In genomic region chrX:111779582-111779981, GRCh38 we compare ENCODE assay signal across 13 cellular contexts.
"Had no signal": no experiment of that assay in that cellular context is flagged by ENCODE, and none has a peak within 500 bp of the region (broad histone marks: within the 10 kb centered on the region; RNA-seq: fewer than 3 reads in every experiment).

No MANE protein-coding gene starts in this region.

- H3K9me3 Mint-ChIP-seq: activated naive CD8-positive, alpha-beta T cell treated with anti-CD3 and anti-CD28 coated beads, Interleukin-2, amount 10 ng/mL, durations not matched to agents 7 days and 5 days; activated T-cell treated with anti-CD3 and anti-CD28 coated beads, Interleukin-2, amount 50 U/mL, for 4 hours; neural crest cell; T-helper 2 cell treated with Interferon-gamma antibody and Interleukin-4, amounts not matched to agents 5 μg/mL and 100 μg/mL, for 36 hours had no signal

- DNase-seq: activated CD4-positive, alpha-beta T cell treated with anti-CD3 and anti-CD28 coated beads, Interleukin-2, amount 50 U/mL, for 48 hours; activated gamma-delta T cell treated with Interleukin-2 at 50 U/mL for 16 hours; activated naive CD8-positive, alpha-beta T cell treated with anti-CD3 and anti-CD28 coated beads, Interleukin-2, amount 10 ng/mL, durations not matched to agents 7 days and 5 days; activated T-cell treated with anti-CD3 and anti-CD28 coated beads, Interleukin-2, amount 50 U/mL, for 4 hours; aorta; effector CD8-positive, alpha-beta T cell; stomach; uterus had no signal

- H3K4me3 Mint-ChIP-seq: activated naive CD8-positive, alpha-beta T cell treated with anti-CD3 and anti-CD28 coated beads, Interleukin-2, amount 10 ng/mL, durations not matched to agents 7 days and 5 days; activated T-cell treated with anti-CD3 and anti-CD28 coated beads, Interleukin-2, amount 50 U/mL, for 4 hours; neural crest cell; T-helper 2 cell treated with Interferon-gamma antibody and Interleukin-4, amounts not matched to agents 5 μg/mL and 100 μg/mL, for 36 hours had no signal

- H3K4me1 Mint-ChIP-seq: activated naive CD8-positive, alpha-beta T cell treated with anti-CD3 and anti-CD28 coated beads, Interleukin-2, amount 10 ng/mL, durations not matched to agents 7 days and 5 days; neural crest cell had no signal

- H3K4me1 ChIP-seq: stomach, uterus had no signal

- H3K9me3 ChIP-seq: thoracic aorta, uterus had no signal

- H3K36me3 Mint-ChIP-seq: activated naive CD8-positive, alpha-beta T cell treated with anti-CD3 and anti-CD28 coated beads, Interleukin-2, amount 10 ng/mL, durations not matched to agents 7 days and 5 days had no signal

- H3K27me3 Mint-ChIP-seq: activated naive CD8-positive, alpha-beta T cell treated with anti-CD3 and anti-CD28 coated beads, Interleukin-2, amount 10 ng/mL, durations not matched to agents 7 days and 5 days had no signal

- ATAC-seq: activated CD4-positive, CD25-positive, alpha-beta regulatory T cell treated with anti-CD3 and anti-CD28 coated beads, Interleukin-2, amount 50 U/mL, for 24 hours; activated T-cell treated with anti-CD3 and anti-CD28 coated beads, Interleukin-2, amount 50 U/mL, for 4 hours had no signal

- H3K27ac Mint-ChIP-seq: activated naive CD8-positive, alpha-beta T cell treated with anti-CD3 and anti-CD28 coated beads, Interleukin-2, amount 10 ng/mL, durations not matched to agents 7 days and 5 days; T-helper 2 cell treated with Interferon-gamma antibody and Interleukin-4, amounts not matched to agents 5 μg/mL and 100 μg/mL, for 36 hours had no signal

- H3K4me3 ChIP-seq: coronary artery, stomach, thoracic aorta, uterus had no signal

- H3K36me3 ChIP-seq: stomach, thoracic aorta, uterus had no signal
